Comparison of ENCODE assay signal across 24 cellular contexts in the genomic region with DNA sequence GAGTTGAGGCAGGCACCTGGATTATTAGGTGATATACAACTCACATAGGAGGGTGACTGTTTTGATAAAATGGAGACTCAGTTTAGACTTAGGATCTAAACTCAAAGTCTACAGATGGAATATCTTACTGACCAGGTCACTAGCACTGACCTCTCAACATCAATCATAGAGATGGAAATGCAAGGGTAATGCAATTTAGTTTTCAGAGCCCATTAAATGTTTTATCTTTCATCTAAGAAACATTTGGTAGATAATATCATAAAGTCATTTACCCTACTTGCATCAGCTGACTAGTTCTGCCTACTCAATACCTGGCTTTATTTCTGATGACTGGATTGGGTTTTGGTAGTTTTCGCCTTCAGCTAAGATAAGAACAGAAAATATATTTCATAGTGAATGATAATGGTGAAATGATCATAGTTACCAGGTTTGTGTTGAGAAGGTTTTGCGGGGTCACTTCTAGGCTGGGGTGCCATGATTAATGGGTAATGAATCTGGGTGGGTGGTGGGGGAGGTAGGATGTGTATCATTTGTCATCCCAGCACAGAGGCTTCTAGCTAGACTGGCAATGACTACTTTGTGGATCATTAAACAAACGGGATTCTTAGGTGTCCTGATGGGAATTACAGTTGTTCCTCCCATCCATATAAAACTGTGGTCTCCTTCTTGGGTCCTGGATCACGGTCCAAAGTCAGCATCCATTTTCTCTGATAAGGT.
"Had no signal": no experiment of that assay in that cellular context is flagged by ENCODE, and none has a peak within 500 bp of the region (broad histone marks: within the 10 kb centered on the region; RNA-seq: fewer than 3 reads in every experiment).

No MANE protein-coding gene starts in this region.

- H3K9me3 ChIP-seq: colonic mucosa, heart left ventricle, pancreas, prostate gland, suprapubic skin, tibial artery, upper lobe of right lung had no signal

- H3K27ac ChIP-seq: colonic mucosa, heart left ventricle, prostate gland, suprapubic skin, tibial artery, upper lobe of right lung had no signal

- H3K36me3 ChIP-seq: colonic mucosa, heart left ventricle, pancreas, prostate gland, suprapubic skin, tibial artery, upper lobe of right lung had no signal

- ATAC-seq: activated T-cell treated with anti-CD3 and anti-CD28 coated beads, Interleukin-2, amount 50 U/mL, for 4 hours; activated T-helper 17 cell treated with anti-CD3 and anti-CD28 coated beads, Interleukin-2, amount 50 U/mL, for 72 hours; heart left ventricle; left ventricle myocardium superior; stimulated activated naive B cell treated with anti-CD40 and anti-IgM and Interleukin-4, amounts not matched to agents 10 μg/mL and 1 μg/mL and 100 μg/mL, for 72 hours; upper lobe of right lung had no signal

- H3K4me2 ChIP-seq: smooth muscle cell had no signal

- DNase-seq: activated CD4-positive, alpha-beta memory T cell treated with anti-CD3 and anti-CD28 coated beads, Interleukin-2, amount 10 ng/mL, durations not matched to agents 7 days and 5 days; activated CD4-positive, alpha-beta T cell treated with anti-CD3 and anti-CD28 coated beads for 1 hour; activated CD4-positive, alpha-beta T cell treated with anti-CD3 and anti-CD28 coated beads, Interleukin-2, amount 10 ng/mL, durations not matched to agents 7 days and 5 days; activated CD8-positive, alpha-beta memory T cell treated with anti-CD3 and anti-CD28 coated beads, Interleukin-2, amount 50 U/mL, for 48 hours; activated gamma-delta T cell treated with Interleukin-2 at 50 U/mL for 16 hours; activated naive CD4-positive, alpha-beta T cell treated with anti-CD3 and anti-CD28 coated beads, Interleukin-2, amount 50 U/mL, for 16 hours; activated T-cell treated with anti-CD3 and anti-CD28 coated beads, Interleukin-2, amount 50 U/mL, for 4 hours; amygdala; cerebellar nuclear complex; colonic mucosa; effector CD8-positive, alpha-beta T cell; heart left ventricle; hypothalamus; left ventricle myocardium superior; pancreas; stimulated activated CD4-positive, alpha-beta T cell treated with anti-CD3 and anti-CD28 coated beads, Interleukin-15, amount 100 ng/mL, for 24 hours; stimulated activated CD4-positive, alpha-beta T cell treated with anti-CD3 and anti-CD28 coated beads, Interleukin-2, amount 100 ng/mL, for 24 hours; stimulated activated naive B cell treated with anti-CD40 and anti-IgM and Interleukin-4, amounts not matched to agents 10 μg/mL and 1 μg/mL and 100 μg/mL, for 72 hours; tibial artery; upper lobe of right lung had no signal

- H3K4me1 ChIP-seq: colonic mucosa, heart left ventricle, prostate gland, upper lobe of right lung had no signal

- H3K27me3 ChIP-seq: colonic mucosa, heart left ventricle, pancreas, suprapubic skin, tibial artery, upper lobe of right lung had no signal

- H3K4me3 ChIP-seq: colonic mucosa, heart left ventricle, pancreas, prostate gland, smooth muscle cell, suprapubic skin, tibial artery, upper lobe of right lung had no signal
